8 cellular contexts compared by ENCODE assay signal in the genomic region with DNA sequence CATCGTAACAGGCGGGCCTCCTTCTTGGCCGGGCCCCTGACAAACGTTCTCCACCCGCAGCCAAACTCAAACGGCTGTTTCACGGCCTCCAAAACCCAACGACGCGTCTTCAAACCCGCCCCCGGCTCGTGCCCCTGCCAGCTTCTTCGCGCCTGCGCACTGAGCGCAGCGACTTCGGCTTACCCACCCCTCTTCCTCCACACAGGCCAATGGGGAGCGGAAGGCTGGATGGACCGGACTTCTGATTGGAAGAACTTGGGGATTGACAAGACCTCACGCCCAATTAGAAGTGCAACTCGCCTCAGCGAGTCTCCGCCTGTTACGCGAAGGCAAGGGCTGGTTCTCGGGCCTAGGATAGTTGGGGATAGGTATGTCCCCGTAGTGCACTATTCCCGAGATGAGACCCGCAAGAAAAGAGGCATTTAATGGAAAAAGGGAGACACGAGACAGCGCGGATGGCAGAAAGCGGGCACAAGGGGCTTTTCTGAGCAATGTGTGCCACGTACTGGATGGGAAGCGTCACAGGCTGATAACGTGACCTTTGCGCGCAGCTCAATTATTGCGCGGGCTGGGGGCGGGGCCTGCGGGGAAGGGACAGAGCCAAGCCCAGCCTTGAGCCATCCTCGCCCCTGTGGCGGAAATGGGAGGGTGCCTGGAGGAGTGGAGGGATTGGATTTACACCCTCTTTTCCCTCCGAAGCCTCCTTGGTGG. TPM values are rescaled to one million over a fixed set of nuclear protein-coding genes. Genes with fewer than 3 reads are reported as not detected.
DNase-seq lines count a peak whose midpoint lies in the region; ATAC-seq and TF ChIP-seq lines count a peak whose summit lies in the region.

A gene (minus strand): TSS at position 111 of the 711 bp plus-strand sequence. CDS start 108 bp downstream, at position 3.

- H3K4me1 ChIP-seq in mammary epithelial cell (ENCODE audit: insufficient read depth, low read length): peaks cover 22% of the 10 kb centered on the region

- H2AFZ ChIP-seq in mammary epithelial cell (ENCODE audit: low read depth, low read length): peak within 1 kb of the TSS; percentile 88

- no peaks in the 10 kb centered on the region for H3K27me3 ChIP-seq in mammary epithelial cell (ENCODE audit: insufficient read depth, low read length)

- H3K9ac ChIP-seq in mammary epithelial cell (ENCODE audit: insufficient read depth, low read length): peak within 1 kb of the TSS; percentile 98

- H3K27ac ChIP-seq in VCaP: peak within 1 kb of the TSS; percentile 94
- peak within 1 kb of the TSS; percentile 93 for H3K27ac ChIP-seq in mammary epithelial cell (ENCODE audit: insufficient read depth, low read depth, low read length)
- peak within 1 kb of the TSS; percentile 77 to 100 (median 97) for H3K27ac ChIP-seq in skin epidermis

- WGBS in mammary epithelial cell (ENCODE audit: low coverage, missing lambda C conversion rate): 3% methylated on average over 31 of the region's 47 CpGs

- dilution Hi-C loops in mammary epithelial cell (cut with HindIII; ENCODE audit: low sequenced_read_pairs): no loop called here

- H3K9me3 ChIP-seq in mammary epithelial cell (replicated peaks; ENCODE audit: insufficient read depth, low read length) (no peaks in the 10 kb centered on the region), iPS-18c (ENCODE audit: control insufficient read depth, insufficient read depth, low read length) (no peaks in the 10 kb centered on the region)

- TF ChIP-seq CTCF in VCaP (conservative IDR thresholded peaks at IDR 0.05) (no peak), mammary epithelial cell (conservative IDR thresholded peaks at IDR 0.05 in 1 of 2, IDR thresholded peaks at IDR 0.05 in 1 of 2; ENCODE audit: extremely low read depth in 1 of 2, insufficient read depth in 1 of 2, low read depth in 1 of 2, low read length in 2 of 2) (peak in 1 of 2 donors; percentile 3)

- no peaks in the 10 kb centered on the region for H4K20me1 ChIP-seq in mammary epithelial cell (ENCODE audit: insufficient read depth, low read length)

- H3K4me3 ChIP-seq in mammary epithelial cell (replicated peaks in 1 of 3; ENCODE audit: insufficient read depth in 1 of 3, low read depth in 2 of 3, low read length in 3 of 3): peak within 1 kb of the TSS; percentile 75 to 97 (median 87)
- H3K4me3 ChIP-seq in iPS-18c (ENCODE audit: insufficient read depth, low read depth, low read length): peak within 1 kb of the TSS; percentile 85
- peak within 1 kb of the TSS; percentile 52 to 97 (median 77) for H3K4me3 ChIP-seq in skin epidermis

- peak within 1 kb of the TSS; percentile 95 for H3K4me2 ChIP-seq in mammary epithelial cell (ENCODE audit: insufficient read depth, low read depth, low read length)

- intact Hi-C loops in mammary epithelial cell (cut with micrococcal nuclease): loop anchor here (1.0 to 5.0 kb wide), 3 partner anchors 17 to 94 kb away; no protein-coding TSS in a partner anchor

- BruUV-seq in mammary epithelial cell (replicated peaks; lab: Mats Ljungman, UMichigan): no TSS peak

- CTCF ChIA-PET in mammary epithelial cell (lab: Charles Lee; ENCODE audit: low non-redundant PET): interaction anchor here (0.7 to 1.5 kb wide), 2 partner anchors 36 to 119 kb away, joined by 4 to 7 read pairs; no protein-coding TSS in a partner anchor

- in situ Hi-C loops in mammary epithelial cell (cut with MboI; ENCODE audit: low sequenced_read_pairs in 2 of 2): no loop called here

- peaks cover 45% of the 10 kb centered on the region for H3K79me2 ChIP-seq in mammary epithelial cell (ENCODE audit: insufficient read depth, low read length)

- no peaks in the 10 kb centered on the region for H3K36me3 ChIP-seq in mammary epithelial cell (ENCODE audit: insufficient read depth, low read length)

- ATAC-seq in GM18907 (IDR thresholded peaks at IDR 0.05; ENCODE audit: unreplicated experiment): peak; percentile 98
- peak; percentile 95 for ATAC-seq in HG03139 (IDR thresholded peaks at IDR 0.05; ENCODE audit: unreplicated experiment)

- DNase-seq in AG08395 (ENCODE audit: low spot score): peak; percentile 99
- DNase-seq in NCI-H2196 treated with DMSO at 0.1 percent for 48 hours (lab: John Stamatoyannopoulos, UW; ENCODE audit: unreplicated experiment): peak; percentile 97
- DNase-seq in mammary epithelial cell: peak; percentile 100

RNA-seq across cellular contexts. Expression of the gene that starts here (rescaled TPM):
- 100 to 1,000 TPM; 160 to 162 TPM for total RNA-seq in mammary epithelial cell
- polyA plus RNA-seq in mammary epithelial cell: 223 TPM
- 181 TPM for polyA minus RNA-seq in mammary epithelial cell

Comparison
In these comparisons a context has a peak if more than half of its experiments do, and no peak if none do; other contexts are left out.
1. Peak in every context shown above with its lines: DNase-seq, ATAC-seq, H3K4me3 ChIP-seq and H3K27ac ChIP-seq.